24 cellular contexts compared by ENCODE assay signal in the genomic region with DNA sequence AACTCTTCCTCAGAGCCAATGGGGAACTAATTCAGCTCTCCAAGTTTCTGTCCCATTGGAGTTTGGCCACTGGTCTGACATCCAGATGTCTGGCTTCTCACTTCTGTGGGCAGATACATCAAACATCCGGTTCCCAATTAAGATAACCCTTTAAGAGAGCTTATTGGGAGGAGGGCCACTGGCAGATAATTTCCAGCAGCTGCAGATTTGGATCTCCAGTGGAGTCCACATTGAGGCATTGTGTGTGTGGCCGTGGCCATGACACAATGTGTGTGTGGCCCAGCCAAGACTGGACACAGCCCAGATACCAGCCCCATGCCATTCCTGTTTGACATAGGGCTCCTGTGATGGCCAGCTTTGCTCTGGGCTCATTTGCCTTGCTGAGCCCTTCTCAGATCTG.
"Had no signal": no experiment of that assay in that cellular context is flagged by ENCODE, and none has a peak within 500 bp of the region (broad histone marks: within the 10 kb centered on the region; RNA-seq: fewer than 3 reads in every experiment).

No MANE protein-coding gene starts in this region.

- H3K4me1 Mint-ChIP-seq: activated naive CD8-positive, alpha-beta T cell treated with anti-CD3 and anti-CD28 coated beads, Interleukin-2, amount 50 U/mL, for 24 hours had no signal

- H3K27ac ChIP-seq: ascending aorta, body of pancreas had no signal

- DNase-seq: activated CD4-positive, alpha-beta T cell treated with anti-CD3 and anti-CD28 coated beads for 48 hours; activated CD4-positive, alpha-beta T cell treated with anti-CD3 and anti-CD28 coated beads, Interleukin-2, amount 50 U/mL, for 48 hours; activated CD8-positive, alpha-beta memory T cell treated with anti-CD3 and anti-CD28 coated beads for 24 hours; activated effector memory CD4-positive, alpha-beta T cell treated with anti-CD3 and anti-CD28 coated beads, Interleukin-2, amount 50 U/mL, for 16 hours; activated naive CD4-positive, alpha-beta T cell treated with Interleukin-2 at 50 U/mL for 16 hours; activated naive CD8-positive, alpha-beta T cell treated with anti-CD3 and anti-CD28 coated beads, Interleukin-2, amount 50 U/mL, for 24 hours; activated T-cell treated with anti-CD3 and anti-CD28 coated beads, Interleukin-2, amount 50 U/mL, for 4 hours; amniotic stem cell; body of pancreas; Kasumi-1; KBM-7; NCI-H1105 treated with DMSO at 0.1 percent for 48 hours; NCI-H1436 treated with DMSO at 0.1 percent for 48 hours; NCI-H1930; NCI-H2107; NCI-H2171 treated with DMSO at 0.1 percent for 48 hours; NCI-H226; NCI-H526 treated with DMSO at 0.1 percent for 48 hours; NCI-H82; RPMI8226 had no signal

- H3K36me3 Mint-ChIP-seq: activated naive CD4-positive, alpha-beta T cell treated with anti-CD3 and anti-CD28 coated beads, Interleukin-2, amount 50 U/mL, for 72 hours had no signal

- H3K27me3 ChIP-seq: ascending aorta, body of pancreas had no signal

- ATAC-seq: activated naive CD4-positive, alpha-beta T cell treated with anti-CD3 and anti-CD28 coated beads, Interleukin-2, amount 50 U/mL, for 72 hours; activated naive CD8-positive, alpha-beta T cell treated with anti-CD3 and anti-CD28 coated beads, Interleukin-2, amount 50 U/mL, for 24 hours; activated T-cell treated with anti-CD3 and anti-CD28 coated beads, Interleukin-2, amount 50 U/mL, for 4 hours; body of pancreas; Right ventricle myocardium inferior had no signal

- H3K9me3 Mint-ChIP-seq: activated naive CD4-positive, alpha-beta T cell treated with anti-CD3 and anti-CD28 coated beads, Interleukin-2, amount 50 U/mL, for 72 hours; activated naive CD8-positive, alpha-beta T cell treated with anti-CD3 and anti-CD28 coated beads, Interleukin-2, amount 50 U/mL, for 24 hours; activated T-cell treated with anti-CD3 and anti-CD28 coated beads, Interleukin-2, amount 50 U/mL, for 4 hours; T-helper 1 cell treated with Interleukin-12 subunit alpha and Interleukin-12 subunit beta and Interleukin-4 antibody, amounts not matched to agents 30 μg/mL and 1 μg/mL, for 36 hours had no signal

- H3K4me1 ChIP-seq: ascending aorta, body of pancreas had no signal

- H3K27ac Mint-ChIP-seq: activated naive CD4-positive, alpha-beta T cell treated with anti-CD3 and anti-CD28 coated beads, Interleukin-2, amount 50 U/mL, for 72 hours; activated naive CD8-positive, alpha-beta T cell treated with anti-CD3 and anti-CD28 coated beads, Interleukin-2, amount 50 U/mL, for 24 hours; T-helper 1 cell treated with Interleukin-12 subunit alpha and Interleukin-12 subunit beta and Interleukin-4 antibody, amounts not matched to agents 30 μg/mL and 1 μg/mL, for 36 hours had no signal

- H3K4me3 ChIP-seq: ascending aorta, body of pancreas had no signal

- H3K4me3 Mint-ChIP-seq: activated naive CD8-positive, alpha-beta T cell treated with anti-CD3 and anti-CD28 coated beads, Interleukin-2, amount 50 U/mL, for 24 hours; activated T-cell treated with anti-CD3 and anti-CD28 coated beads, Interleukin-2, amount 50 U/mL, for 4 hours; T-helper 1 cell treated with Interleukin-12 subunit alpha and Interleukin-12 subunit beta and Interleukin-4 antibody, amounts not matched to agents 30 μg/mL and 1 μg/mL, for 36 hours had no signal

- H3K36me3 ChIP-seq: ascending aorta had no signal

- H3K9me3 ChIP-seq: ascending aorta, body of pancreas had no signal
